ENCODE assay signal across 36 cellular contexts in genomic region chr3:122730240-122730639, GRCh38. TPM values are rescaled to one million over a fixed set of nuclear protein-coding genes. Genes with fewer than 3 reads are reported as not detected.
A peak's percentile ranks its signal among the peaks of the same experiment; 100 is the strongest.
DNase-seq lines count a peak whose midpoint lies in the region; ATAC-seq, FAIRE-seq and TF ChIP-seq lines count a peak whose summit lies in the region.
"Had no signal": no experiment of that assay in that cellular context is flagged by ENCODE, and none has a peak within 500 bp of the region (broad histone marks: within the 10 kb centered on the region; RNA-seq: fewer than 3 reads in every experiment).

No MANE protein-coding gene starts in this region.

- H2AFZ ChIP-seq in endothelial cell of umbilical vein (ENCODE audit: low read depth, low read length) = no peak overlapping the region

- no peaks in the 10 kb centered on the region for H3K27me3 Mint-ChIP-seq in natural killer cell (ENCODE audit: low read depth in 2 of 2)
- H3K27me3 Mint-ChIP-seq in natural killer cell treated with Interleukin-12 subunit alpha and Interleukin-12 subunit beta and Interleukin-15 and Interleukin-18, amount 100 ng/mL, for 72 hours = no peaks in the 10 kb centered on the region
- H3K27me3 Mint-ChIP-seq in T-helper 17 cell = no peaks in the 10 kb centered on the region
- H3K27me3 Mint-ChIP-seq in stimulated activated naive B cell treated with anti-CD40 and anti-IgM and Interleukin-4, amounts not matched to agents 10 μg/mL and 1 μg/mL and 100 μg/mL, for 72 hours = no peaks in the 10 kb centered on the region
- H3K27me3 Mint-ChIP-seq: activated CD4-positive, alpha-beta T cell treated with anti-CD3 and anti-CD28 coated beads, Interleukin-2, amount 10 ng/mL, durations not matched to agents 7 days and 5 days; activated naive CD8-positive, alpha-beta T cell treated with anti-CD3 and anti-CD28 coated beads, Interleukin-2, amount 10 ng/mL, durations not matched to agents 7 days and 5 days; CD4-positive, CD25-positive, alpha-beta regulatory T cell; naive thymus-derived CD8-positive, alpha-beta T cell had no signal

- DNase-seq in natural killer cell = no peak
- no peak for DNase-seq in natural killer cell treated with Interleukin-12 subunit alpha and Interleukin-12 subunit beta and Interleukin-15 and Interleukin-18, amount 100 ng/mL, for 72 hours (ENCODE audit: low spot score)
- DNase-seq in T-helper 17 cell = no peak
- DNase-seq in endothelial cell of umbilical vein (ENCODE audit: low read depth, low spot score) = no peak
- no peak for DNase-seq in stimulated activated naive B cell treated with anti-CD40 and anti-IgM and Interleukin-4, amounts not matched to agents 10 μg/mL and 1 μg/mL and 100 μg/mL, for 72 hours
- DNase-seq in UCSD-AML1 (lab: John Stamatoyannopoulos, UW; ENCODE audit: unreplicated experiment) = no peak
- DNase-seq: 8988T; activated CD4-positive, alpha-beta T cell treated with anti-CD3 and anti-CD28 coated beads, Interleukin-2, amount 10 ng/mL, durations not matched to agents 7 days and 5 days; activated effector memory CD4-positive, alpha-beta T cell treated with anti-CD3 and anti-CD28 coated beads, Interleukin-2, amount 50 U/mL, for 16 hours; activated naive CD8-positive, alpha-beta T cell treated with anti-CD3 and anti-CD28 coated beads, Interleukin-2, amount 10 ng/mL, durations not matched to agents 7 days and 5 days; activated T-cell treated with anti-CD3 and anti-CD28 coated beads, Interleukin-2, amount 50 U/mL, for 1 hour; aorta; CD4-positive, CD25-positive, alpha-beta regulatory T cell; effector memory CD4-positive, alpha-beta T cell; IMR-90; naive thymus-derived CD8-positive, alpha-beta T cell; NCI-H1092 treated with DMSO at 0.1 percent for 48 hours; NCI-H1694 treated with DMSO at 0.1 percent for 48 hours; NCI-H2171; NCI-H526; occipital lobe; psoas muscle; SHP77; stimulated activated CD8-positive, alpha-beta memory T cell treated with anti-CD3 and anti-CD28 coated beads, Interleukin-4, amount 100 ng/mL, for 48 hours; thyroid gland; uterus had no signal

- H3K4me1 Mint-ChIP-seq in natural killer cell (no peaks in the 10 kb centered on the region), T-helper 17 cell (peaks cover 2% of the 10 kb centered on the region)
- peaks cover 4 to 12% of the 10 kb centered on the region in 2 donors for H3K4me1 Mint-ChIP-seq in natural killer cell treated with Interleukin-12 subunit alpha and Interleukin-12 subunit beta and Interleukin-15 and Interleukin-18, amount 100 ng/mL, for 72 hours (ENCODE audit: low read depth in 2 of 2)
- peaks cover 2 to 10% of the 10 kb centered on the region in 2 donors for H3K4me1 Mint-ChIP-seq in stimulated activated naive B cell treated with anti-CD40 and anti-IgM and Interleukin-4, amounts not matched to agents 10 μg/mL and 1 μg/mL and 100 μg/mL, for 72 hours
- H3K4me1 Mint-ChIP-seq: activated CD4-positive, alpha-beta T cell treated with anti-CD3 and anti-CD28 coated beads, Interleukin-2, amount 10 ng/mL, durations not matched to agents 7 days and 5 days; activated naive CD8-positive, alpha-beta T cell treated with anti-CD3 and anti-CD28 coated beads, Interleukin-2, amount 10 ng/mL, durations not matched to agents 7 days and 5 days; mesothelial cell of epicardium had no signal

- no peak overlapping the region for H3K4me2 ChIP-seq in endothelial cell of umbilical vein (ENCODE audit: insufficient read depth, low read length)

- no peaks in the 10 kb centered on the region for H3K9me3 Mint-ChIP-seq in natural killer cell
- no peaks in the 10 kb centered on the region for H3K9me3 Mint-ChIP-seq in natural killer cell treated with Interleukin-12 subunit alpha and Interleukin-12 subunit beta and Interleukin-15 and Interleukin-18, amount 100 ng/mL, for 72 hours
- H3K9me3 Mint-ChIP-seq in stimulated activated naive B cell treated with anti-CD40 and anti-IgM and Interleukin-4, amounts not matched to agents 10 μg/mL and 1 μg/mL and 100 μg/mL, for 72 hours = peaks cover 2 to 4% of the 10 kb centered on the region in 2 donors
- H3K9me3 Mint-ChIP-seq: activated naive CD8-positive, alpha-beta T cell treated with anti-CD3 and anti-CD28 coated beads, Interleukin-2, amount 10 ng/mL, durations not matched to agents 7 days and 5 days had no signal

- H3K9me3 ChIP-seq in T-helper 17 cell (ENCODE audit: control insufficient read depth, low read length, poor library complexity, severe bottlenecking) = no peaks in the 10 kb centered on the region
- no peaks in the 10 kb centered on the region for H3K9me3 ChIP-seq in endothelial cell of umbilical vein (replicated peaks; ENCODE audit: control insufficient read depth, insufficient read depth, low read length)
- H3K9me3 ChIP-seq: psoas muscle, thyroid gland, uterus had no signal

- H3K27ac ChIP-seq in endothelial cell of umbilical vein (ENCODE audit: insufficient read depth, low read depth, low read length) = no peak overlapping the region
- H3K27ac ChIP-seq: cardiac muscle cell, coronary artery, psoas muscle, thyroid gland, uterus, VCaP had no signal

- intact Hi-C loops in natural killer cell (cut with micrococcal nuclease) = no loop called here
- intact Hi-C loops in endothelial cell of umbilical vein (cut with micrococcal nuclease) = no loop called here

- POLR2A ChIA-PET in endothelial cell of umbilical vein (lab: Charles Lee) = no interaction called here

- H3K36me3 ChIP-seq in endothelial cell of umbilical vein (ENCODE audit: control insufficient read depth in 2 of 2, extremely low read depth in 1 of 2, insufficient read depth in 2 of 2, low read length in 2 of 2) = peaks cover 0 to 2% of the 10 kb centered on the region in 2 experiments
- H3K36me3 ChIP-seq: cardiac muscle cell, uterus had no signal

- no peaks in the 10 kb centered on the region for H3K4me1 ChIP-seq in endothelial cell of umbilical vein (ENCODE audit: control insufficient read depth, extremely low read depth, insufficient read depth, low read length)
- H3K4me1 ChIP-seq: psoas muscle, thyroid gland, uterus had no signal

- no peaks in the 10 kb centered on the region for H3K9me1 ChIP-seq in endothelial cell of umbilical vein (replicated peaks; ENCODE audit: control insufficient read depth, extremely low read depth, insufficient read depth, low read length)

- CTCF ChIA-PET in endothelial cell of umbilical vein (lab: Charles Lee) = no interaction called here

- dilution Hi-C loops in endothelial cell of umbilical vein (cut with MboI; ENCODE audit: extremely low pct_ligation_motif_present, low sequenced_read_pairs) = no loop called here

- TF ChIP-seq POLR2A in endothelial cell of umbilical vein (IDR thresholded peaks at IDR 0.05; ENCODE audit: low read depth, low read length) = no peak

- no peak for TF ChIP-seq CTCF in natural killer cell (IDR thresholded peaks at IDR 0.05)
- TF ChIP-seq CTCF in endothelial cell of umbilical vein (IDR thresholded peaks at IDR 0.05; ENCODE audit: extremely low read depth in 1 of 2, insufficient read depth in 1 of 2, low read depth in 1 of 2, low read length in 2 of 2) = no peak

- peaks cover 29% of the 10 kb centered on the region for H3K36me3 Mint-ChIP-seq in natural killer cell
- peaks cover 31% of the 10 kb centered on the region for H3K36me3 Mint-ChIP-seq in natural killer cell treated with Interleukin-12 subunit alpha and Interleukin-12 subunit beta and Interleukin-15 and Interleukin-18, amount 100 ng/mL, for 72 hours
- H3K36me3 Mint-ChIP-seq in T-helper 17 cell (ENCODE audit: low read depth) = peaks cover 5% of the 10 kb centered on the region
- H3K36me3 Mint-ChIP-seq in stimulated activated naive B cell treated with anti-CD40 and anti-IgM and Interleukin-4, amounts not matched to agents 10 μg/mL and 1 μg/mL and 100 μg/mL, for 72 hours = peaks cover 50 to 54% of the 10 kb centered on the region in 2 donors

- H3K4me3 Mint-ChIP-seq in natural killer cell (no peak overlapping the region), T-helper 17 cell (no peak overlapping the region)
- no peak overlapping the region for H3K4me3 Mint-ChIP-seq in natural killer cell treated with Interleukin-12 subunit alpha and Interleukin-12 subunit beta and Interleukin-15 and Interleukin-18, amount 100 ng/mL, for 72 hours
- no peak overlapping the region for H3K4me3 Mint-ChIP-seq in stimulated activated naive B cell treated with anti-CD40 and anti-IgM and Interleukin-4, amounts not matched to agents 10 μg/mL and 1 μg/mL and 100 μg/mL, for 72 hours
- H3K4me3 Mint-ChIP-seq: activated CD4-positive, alpha-beta T cell treated with anti-CD3 and anti-CD28 coated beads, Interleukin-2, amount 10 ng/mL, durations not matched to agents 7 days and 5 days; activated naive CD8-positive, alpha-beta T cell treated with anti-CD3 and anti-CD28 coated beads, Interleukin-2, amount 10 ng/mL, durations not matched to agents 7 days and 5 days; CD4-positive, CD25-positive, alpha-beta regulatory T cell; mesothelial cell of epicardium; naive thymus-derived CD8-positive, alpha-beta T cell had no signal

- ATAC-seq in natural killer cell (no peak), T-helper 17 cell (no peak), GM19452 (IDR thresholded peaks at IDR 0.05; ENCODE audit: unreplicated experiment) (no peak), GM19023 (IDR thresholded peaks at IDR 0.05; ENCODE audit: unreplicated experiment) (no peak)
- ATAC-seq in natural killer cell treated with Interleukin-12 subunit alpha and Interleukin-12 subunit beta and Interleukin-15 and Interleukin-18, amount 100 ng/mL, for 72 hours = no peak
- no peak for ATAC-seq in stimulated activated naive B cell treated with anti-CD40 and anti-IgM and Interleukin-4, amounts not matched to agents 10 μg/mL and 1 μg/mL and 100 μg/mL, for 72 hours (replicated peaks)
- ATAC-seq: esophagus mucosa; HCT116; naive thymus-derived CD8-positive, alpha-beta T cell; Panc1; psoas muscle; sciatic nerve had no signal

- peak overlapping the region; percentile 36 to 60 for H3K27ac Mint-ChIP-seq in natural killer cell
- no peak overlapping the region for H3K27ac Mint-ChIP-seq in natural killer cell treated with Interleukin-12 subunit alpha and Interleukin-12 subunit beta and Interleukin-15 and Interleukin-18, amount 100 ng/mL, for 72 hours
- peak overlapping the region; percentile 62 for H3K27ac Mint-ChIP-seq in T-helper 17 cell
- peak overlapping the region; percentile 28 for H3K27ac Mint-ChIP-seq in stimulated activated naive B cell treated with anti-CD40 and anti-IgM and Interleukin-4, amounts not matched to agents 10 μg/mL and 1 μg/mL and 100 μg/mL, for 72 hours
- H3K27ac Mint-ChIP-seq: activated CD4-positive, alpha-beta T cell treated with anti-CD3 and anti-CD28 coated beads, Interleukin-2, amount 10 ng/mL, durations not matched to agents 7 days and 5 days; activated naive CD8-positive, alpha-beta T cell treated with anti-CD3 and anti-CD28 coated beads, Interleukin-2, amount 10 ng/mL, durations not matched to agents 7 days and 5 days; mesothelial cell of epicardium had no signal

- no peaks in the 10 kb centered on the region for H3K27me3 ChIP-seq in endothelial cell of umbilical vein (ENCODE audit: control insufficient read depth in 2 of 2, insufficient read depth in 2 of 2, low read length in 2 of 2)
- H3K27me3 ChIP-seq: cardiac muscle cell, thyroid gland, uterus had no signal

- H3K9ac ChIP-seq in endothelial cell of umbilical vein (replicated peaks; ENCODE audit: extremely low read depth, insufficient read depth, low read length) = no peak overlapping the region

- no peaks in the 10 kb centered on the region for H4K20me1 ChIP-seq in endothelial cell of umbilical vein (replicated peaks; ENCODE audit: control insufficient read depth, extremely low read depth, insufficient read depth, low read length)

- H3K79me2 ChIP-seq in endothelial cell of umbilical vein (ENCODE audit: control insufficient read depth, insufficient read depth, low read length) = no peaks in the 10 kb centered on the region

- H3K4me3 ChIP-seq in endothelial cell of umbilical vein (replicated peaks in 1 of 3; ENCODE audit: insufficient read depth in 1 of 3, low read depth in 1 of 3, low read length in 3 of 3) = no peak overlapping the region
- H3K4me3 ChIP-seq: cardiac muscle cell, coronary artery, psoas muscle, thyroid gland, uterus had no signal

- TSS peak; percentile 20 for BruUV-seq in endothelial cell of umbilical vein (replicated peaks; lab: Mats Ljungman, UMichigan)

- no peak for FAIRE-seq in endothelial cell of umbilical vein (lab: Jason Lieb, UNC)

RNA-seq across cellular contexts. Expression of gene PARP14, which starts 49.6 kb away (rescaled TPM):
- total RNA-seq in natural killer cell (10 to 100 TPM; 77.6 to 92.6 (median 89.9) TPM), T-helper 17 cell (10 to 100 TPM; 46.8 to 47.8 TPM), endothelial cell of umbilical vein (32.4 and 41.5 TPM in 2 replicates)
- 100 to 1,000 TPM; 142 to 143 TPM for total RNA-seq in natural killer cell treated with Interleukin-12 subunit alpha and Interleukin-12 subunit beta and Interleukin-15 and Interleukin-18, amount 100 ng/mL, for 72 hours
- polyA plus RNA-seq in endothelial cell of umbilical vein = 18.8 and 19.7 TPM in 2 replicates
- 14.8 and 15.9 TPM in 2 replicates for polyA plus RNA-seq in endothelial cell of umbilical vein (2011; cell fraction: cytosol; rRNA removed)
- 43.5 and 48.0 TPM in 2 replicates for polyA plus RNA-seq in endothelial cell of umbilical vein (2011; cell fraction: nucleus; rRNA removed)
- 16.7 and 22.1 TPM in 2 replicates for polyA plus RNA-seq in endothelial cell of umbilical vein (2012)
- 49.1 and 50.2 TPM in 2 replicates for polyA minus RNA-seq in endothelial cell of umbilical vein
- 24.7 TPM for polyA minus RNA-seq in endothelial cell of umbilical vein (2011; cell fraction: cytosol; rRNA and poly(A)+ RNA removed)
- polyA minus RNA-seq in endothelial cell of umbilical vein (2011; cell fraction: nucleus; rRNA and poly(A)+ RNA removed) = 43.5 and 49.2 TPM in 2 replicates

Comparison
In these comparisons a context has a peak if more than half of its experiments do, and no peak if none do; other contexts are left out.
1. H3K27ac Mint-ChIP-seq: peak in natural killer cell (2 of 2), T-helper 17 cell (single experiment) and stimulated activated naive B cell treated with anti-CD40 and anti-IgM and Interleukin-4, amounts not matched to agents 10 μg/mL and 1 μg/mL and 100 μg/mL, for 72 hours (single experiment); none in natural killer cell treated with Interleukin-12 subunit alpha and Interleukin-12 subunit beta and Interleukin-15 and Interleukin-18, amount 100 ng/mL, for 72 hours (0 of 2).